In the genomic region with DNA sequence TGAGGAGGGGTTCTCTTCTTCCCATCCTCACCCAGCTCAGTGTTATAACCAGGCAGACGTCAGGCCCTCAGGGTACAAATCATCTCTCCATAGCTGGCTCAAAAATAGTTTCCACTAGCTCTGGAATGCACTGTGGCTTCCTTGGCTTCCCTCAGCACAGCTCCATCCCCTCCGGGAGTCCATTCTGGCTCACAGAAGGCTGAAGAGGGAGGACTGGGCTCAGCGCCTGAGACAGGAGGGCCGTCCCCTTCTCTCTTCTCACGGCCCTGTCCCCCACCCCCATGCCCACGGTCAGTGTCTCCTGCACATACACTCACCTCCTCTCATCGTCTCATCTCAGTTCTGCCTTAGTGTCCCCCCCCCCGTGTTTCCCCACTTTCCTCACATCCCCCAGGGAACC, we compare ENCODE assay signal across 9 cellular contexts. TPM values are rescaled to one million over a fixed set of nuclear protein-coding genes. Genes with fewer than 3 reads are reported as not detected.
A peak's percentile ranks its signal among the peaks of the same experiment; 100 is the strongest.
DNase-seq lines count a peak whose midpoint lies in the region; ATAC-seq, FAIRE-seq and TF ChIP-seq lines count a peak whose summit lies in the region.
"Had no signal": no experiment of that assay in that cellular context is flagged by ENCODE, and none has a peak within 500 bp of the region (broad histone marks: within the 10 kb centered on the region; RNA-seq: fewer than 3 reads in every experiment).

No MANE protein-coding gene starts in this region.

- no peak overlapping the region for H3K27ac Mint-ChIP-seq in activated CD4-positive, alpha-beta memory T cell treated with anti-CD3 and anti-CD28 coated beads for 36 hours
- H3K27ac Mint-ChIP-seq: activated B cell treated with CpG ODN at 0.5 μM for 24 hours had no signal

- no peaks in the 10 kb centered on the region for H3K9me3 ChIP-seq in pancreas

- H3K36me3 Mint-ChIP-seq in activated CD4-positive, alpha-beta memory T cell treated with anti-CD3 and anti-CD28 coated beads for 36 hours: no peaks in the 10 kb centered on the region

- FAIRE-seq in pancreas (lab: Jason Lieb, UNC): no peak

- peaks cover 6% of the 10 kb centered on the region for H3K27me3 Mint-ChIP-seq in activated CD4-positive, alpha-beta memory T cell treated with anti-CD3 and anti-CD28 coated beads for 36 hours

- no peak for TF ChIP-seq CTCF in pancreas (IDR thresholded peaks at IDR 0.05)

- CTCF ChIA-PET in activated CD4-positive, alpha-beta memory T cell treated with anti-CD3 and anti-CD28 coated beads for 36 hours (lab: Charles Lee): interaction anchor here (1.6 to 3.7 kb wide), 3 partner anchors 19 to 121 kb away, joined by 3 to 18 read pairs (median 5); no protein-coding TSS in a partner anchor

- H3K9me3 Mint-ChIP-seq in activated CD4-positive, alpha-beta memory T cell treated with anti-CD3 and anti-CD28 coated beads for 36 hours: no peaks in the 10 kb centered on the region
- H3K9me3 Mint-ChIP-seq: activated B cell treated with CpG ODN at 0.5 μM for 24 hours had no signal

- H3K4me1 ChIP-seq in pancreas: peaks cover 0 to 3% (median 0%) of the 10 kb centered on the region in 3 donors

- peaks cover 8% of the 10 kb centered on the region for H3K4me1 Mint-ChIP-seq in activated CD4-positive, alpha-beta memory T cell treated with anti-CD3 and anti-CD28 coated beads for 36 hours (ENCODE audit: low read depth)
- H3K4me1 Mint-ChIP-seq: activated B cell treated with CpG ODN at 0.5 μM for 24 hours had no signal

- H3K36me3 ChIP-seq in pancreas: no peaks in the 10 kb centered on the region

- no peaks in the 10 kb centered on the region for H3K27me3 ChIP-seq in pancreas

- POLR2A ChIA-PET in activated CD4-positive, alpha-beta memory T cell treated with anti-CD3 and anti-CD28 coated beads for 36 hours (lab: Charles Lee): no interaction called here

- H3K4me3 ChIP-seq in pancreas: no peak overlapping the region

- intact Hi-C loops in pancreas (cut with DNase I): no loop called here
- intact Hi-C loops in activated CD4-positive, alpha-beta memory T cell treated with anti-CD3 and anti-CD28 coated beads for 36 hours (cut with micrococcal nuclease): no loop called here

- ATAC-seq in pancreas (peak in 3 of 4 donors; percentile 53 to 67 (median 65)), GM21576 (IDR thresholded peaks at IDR 0.05; ENCODE audit: unreplicated experiment) (no peak)

- WGBS in pancreas, 2 donors: 63 to 80% methylated on average over 8 of the region's 8 CpGs

- no peak overlapping the region for H3K4me3 Mint-ChIP-seq in activated CD4-positive, alpha-beta memory T cell treated with anti-CD3 and anti-CD28 coated beads for 36 hours
- H3K4me3 Mint-ChIP-seq: activated B cell treated with CpG ODN at 0.5 μM for 24 hours had no signal

- DNase-seq in AG08396 (ENCODE audit: low spot score) (peak; percentile 63), T1000 (lab: John Stamatoyannopoulos, UW) (peak; percentile 24), globus pallidus (ENCODE audit: low spot score) (peak; percentile 63), pancreas (no peak), NCI-H1694 treated with DMSO at 0.1 percent for 48 hours (lab: John Stamatoyannopoulos, UW) (no peak)
- no peak for DNase-seq in stimulated activated naive CD4-positive, alpha-beta T cell treated with Interleukin-2 at 50 U/mL for 16 hours (lab: John Stamatoyannopoulos, UW)
- DNase-seq in activated CD4-positive, alpha-beta memory T cell treated with anti-CD3 and anti-CD28 coated beads for 36 hours: no peak
- DNase-seq: activated B cell treated with CpG ODN at 0.5 μM for 24 hours had no signal

- peak overlapping the region in 1 of 4 donors; percentile 28 for H3K27ac ChIP-seq in pancreas

RNA-seq across cellular contexts. Expression of a gene that starts 50.1 kb away (rescaled TPM):
- 10 to 100 TPM; 10.6 to 20.1 (median 14.6) TPM for total RNA-seq in pancreas
- 10 to 100 TPM in 1 of 2 donors, 1 to 10 TPM in 1; 6.6 to 10.3 TPM for polyA plus RNA-seq in pancreas
- 10 to 100 TPM; 40.9 to 48.1 TPM for total RNA-seq in activated CD4-positive, alpha-beta memory T cell treated with anti-CD3 and anti-CD28 coated beads for 36 hours

Comparison
In these comparisons a context has a peak if more than half of its experiments do, and no peak if none do; other contexts are left out.
1. DNase-seq: peak in AG08396 (single experiment), T1000 (single experiment) and globus pallidus (single experiment); none in pancreas (0 of 6), NCI-H1694 treated with DMSO at 0.1 percent for 48 hours (single experiment), stimulated activated naive CD4-positive, alpha-beta T cell treated with Interleukin-2 at 50 U/mL for 16 hours (single experiment) and activated CD4-positive, alpha-beta memory T cell treated with anti-CD3 and anti-CD28 coated beads for 36 hours (single experiment).